ENCODE assay signal across 1 cellular context in the genomic region with DNA sequence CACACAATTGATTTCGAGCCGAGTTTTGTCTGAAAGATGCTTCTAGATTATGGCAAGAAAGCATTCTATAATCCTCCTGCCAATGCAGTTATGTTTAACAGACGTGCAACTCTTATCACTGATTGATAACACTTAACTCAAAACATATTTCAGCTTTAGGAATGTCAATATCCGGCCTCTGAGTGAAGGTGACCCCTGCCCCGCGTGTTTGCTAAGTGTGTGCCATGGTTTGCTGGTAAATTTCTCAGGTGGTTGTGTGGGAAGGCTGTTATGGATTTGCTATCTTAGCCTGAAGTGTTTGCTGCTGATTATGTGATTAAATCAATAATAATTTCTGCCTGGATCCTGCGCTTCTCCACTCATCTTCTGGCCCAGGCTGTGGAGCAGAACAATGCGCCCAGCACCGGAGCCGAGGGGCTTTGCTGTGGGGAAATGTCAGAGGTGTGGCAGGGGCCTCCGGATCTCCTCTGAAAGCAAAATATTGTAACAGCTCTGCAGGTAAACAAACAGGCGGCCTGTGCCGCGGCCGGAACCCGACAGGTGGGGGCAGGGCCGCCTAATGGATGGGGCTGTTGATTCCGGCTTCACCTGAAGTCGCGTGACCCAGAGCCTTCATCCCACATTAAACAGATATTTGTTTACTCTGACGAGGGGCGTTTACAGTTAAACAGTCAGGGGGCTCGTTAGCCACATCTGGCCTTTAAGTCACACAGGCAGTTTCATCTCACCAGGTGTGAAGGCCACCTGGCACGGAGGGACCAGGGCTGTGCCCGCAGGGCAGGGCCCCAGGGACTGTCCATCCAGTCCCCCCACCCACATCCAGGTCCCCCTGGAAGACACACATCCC.
TF ChIP-seq lines count a peak whose summit lies in the region.

No MANE protein-coding gene starts in this region.

TF ChIP-seq in H1, 55 proteins besides CTCF, POLR2A, EP300 and RAD21:
- TF ChIP-seq HDAC6 (IDR thresholded peaks at IDR 0.05; ENCODE audit: low read depth, low read length) (no peak), BACH1 (IDR thresholded peaks at IDR 0.05; ENCODE audit: low read length) (no peak), KDM1A (IDR thresholded peaks at IDR 0.05; ENCODE audit: borderline replicate concordance, low read length) (no peak), SP4 (IDR thresholded peaks at IDR 0.05; ENCODE audit: low read length) (no peak), FOSL1 (IDR thresholded peaks at IDR 0.05; ENCODE audit: insufficient read depth, low read depth, low read length) (no peak), SAP30 (IDR thresholded peaks at IDR 0.05; ENCODE audit: insufficient read depth, insufficient replicate concordance, low read length) (no peak), ZNF274 (IDR thresholded peaks at IDR 0.05; ENCODE audit: borderline replicate concordance, extremely low read depth, low read length) (no peak), NANOG (IDR thresholded peaks at IDR 0.05; ENCODE audit: insufficient read depth, low read depth, low read length, poor library complexity, severe bottlenecking) (no peak), SIN3A (conservative IDR thresholded peaks at IDR 0.05 in 1 of 2, IDR thresholded peaks at IDR 0.05 in 1 of 2; ENCODE audit: low read depth in 1 of 2, low read length in 2 of 2) (no peak), TBP (IDR thresholded peaks at IDR 0.05; ENCODE audit: low read depth, low read length) (no peak), BCL11A (IDR thresholded peaks at IDR 0.05; ENCODE audit: low read depth in 2 of 2, low read length in 2 of 2) (no peak), CHD2 (IDR thresholded peaks at IDR 0.05; ENCODE audit: low read length) (no peak), TAF1 (IDR thresholded peaks at IDR 0.05; ENCODE audit: low read depth, low read length) (no peak)
